2 cellular contexts compared by ENCODE assay signal in genomic region chr9:114166606-114167572, GRCh38.
TF ChIP-seq lines count a peak whose summit lies in the region.

No MANE protein-coding gene starts in this region.

TF ChIP-seq in HepG2, 621 proteins besides CTCF, POLR2A, EP300 and RAD21:
- TF ChIP-seq ZNF629 (CRISPR knock-in tag; conservative IDR thresholded peaks at IDR 0.05), result peak; percentile 90
- no peak for TF ChIP-seq BRF2 (CRISPR knock-in tag; IDR thresholded peaks at IDR 0.05)
- TF ChIP-seq CHD4 (IDR thresholded peaks at IDR 0.05; ENCODE audit: borderline replicate concordance, low read length), result peak; percentile 49; the same call in 1 of the 2 replicates
TF ChIP-seq in HepG2: peak in this region for 2.

TF ChIP-seq in endothelial cell of umbilical vein, 7 proteins besides CTCF, POLR2A, EP300 and RAD21:
- TF ChIP-seq FOS (IDR thresholded peaks at IDR 0.05; ENCODE audit: borderline replicate concordance, insufficient read depth, low read length), result no peak
- no peak for TF ChIP-seq GATA2 (IDR thresholded peaks at IDR 0.05; ENCODE audit: insufficient read depth, insufficient read length, low read depth, low read length)
- TF ChIP-seq JUN (IDR thresholded peaks at IDR 0.05; ENCODE audit: borderline replicate concordance, insufficient read depth, insufficient read length, low read depth), result no peak
- TF ChIP-seq MAX (IDR thresholded peaks at IDR 0.05; ENCODE audit: insufficient read depth, insufficient read length), result no peak
- no peak for TF ChIP-seq MYC (IDR thresholded peaks at IDR 0.05; ENCODE audit: low read depth, low read length)
- no peak for TF ChIP-seq EZH2 (IDR thresholded peaks at IDR 0.05; ENCODE audit: borderline replicate concordance, low read depth, low read length, severe bottlenecking)
- no peak for TF ChIP-seq POLR2AphosphoS5 (IDR thresholded peaks at IDR 0.05; ENCODE audit: insufficient read depth, low read depth, low read length)
